Comparison of ENCODE assay signal across 8 cellular contexts in the genomic region with DNA sequence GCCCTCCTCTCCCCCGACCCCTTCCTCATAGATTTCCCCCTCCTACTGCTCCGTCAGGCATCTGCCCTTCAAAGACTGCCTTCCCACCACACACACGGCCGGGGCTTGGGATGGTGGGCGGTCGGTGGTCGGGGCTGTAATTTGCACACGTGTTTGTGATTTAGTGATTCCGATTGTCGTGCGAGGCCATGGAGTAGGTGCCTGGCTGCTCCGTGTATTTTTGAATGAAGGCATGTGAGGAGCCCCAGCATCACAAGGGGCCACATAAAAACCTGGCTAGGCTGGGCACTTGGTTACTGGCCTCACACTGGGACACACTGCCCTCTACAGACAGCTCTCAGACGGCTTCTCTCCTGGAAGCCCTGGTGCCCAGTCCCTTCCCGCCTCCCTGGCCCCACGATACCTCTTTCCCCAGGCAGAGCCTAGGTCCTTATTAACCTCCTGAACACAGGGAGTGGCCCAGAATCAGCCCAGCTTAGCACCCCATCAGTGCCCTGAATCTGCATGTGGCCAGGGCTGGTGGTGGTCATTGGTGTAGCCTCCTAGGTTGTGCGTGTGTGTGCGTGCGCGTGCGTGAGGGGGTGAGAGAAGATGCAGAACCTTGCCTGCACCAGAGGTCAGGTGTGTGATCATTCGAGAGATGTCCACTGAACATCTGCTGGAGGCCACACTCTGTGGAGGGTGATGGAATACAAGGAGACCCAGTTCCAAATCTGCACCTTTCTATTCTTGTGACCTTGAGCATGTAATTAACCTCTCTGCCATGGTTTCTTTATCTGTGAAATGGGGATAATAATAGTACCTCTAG. TPM values are rescaled to one million over a fixed set of nuclear protein-coding genes. Genes with fewer than 3 reads are reported as not detected.
A peak's percentile ranks its signal among the peaks of the same experiment; 100 is the strongest.
DNase-seq lines count a peak whose midpoint lies in the region; ATAC-seq and TF ChIP-seq lines count a peak whose summit lies in the region.

No MANE protein-coding gene starts in this region.

- DNase-seq in D341Med (ENCODE audit: low spot score) = peak; percentile 77
- DNase-seq in OCI-LY7 (ENCODE audit: low spot score) = peak; percentile 74
- DNase-seq in fibroblast of peridontal ligament (ENCODE audit: extremely low read depth) = peak; percentile 81
- peak; percentile 86 for DNase-seq in myocyte (ENCODE audit: low read depth)
- DNase-seq in superior temporal gyrus (ENCODE audit: extremely low spot score) = peak; percentile 83

- peak; percentile 27 for ATAC-seq in activated T-helper 17 cell treated with anti-CD3 and anti-CD28 coated beads, Interleukin-2, amount 50 U/mL, for 72 hours (replicated peaks)
- no peak for ATAC-seq in HG03039 (IDR thresholded peaks at IDR 0.05; ENCODE audit: unreplicated experiment)

- no peaks in the 10 kb centered on the region for H3K27me3 Mint-ChIP-seq in IgD-negative memory B cell
- H3K27me3 Mint-ChIP-seq in activated T-helper 17 cell treated with anti-CD3 and anti-CD28 coated beads, Interleukin-2, amount 50 U/mL, for 72 hours = peaks cover 3% of the 10 kb centered on the region

- POLR2A ChIA-PET in OCI-LY7 (lab: Charles Lee) = interaction anchor here (0.6 to 2.7 kb wide), 6 partner anchors 20 to 139 kb away, joined by 3 to 20 read pairs (median 6); no protein-coding TSS in a partner anchor

- H3K9me2 ChIP-seq in OCI-LY7 (ENCODE audit: insufficient read depth, low read length) = no peaks in the 10 kb centered on the region

- no TSS peak for BruUV-seq in OCI-LY7 (replicated peaks; lab: Mats Ljungman, UMichigan)

- intact Hi-C loops in OCI-LY7 (cut with micrococcal nuclease; ENCODE audit: unreplicated experiment) = loop anchor here (1.0 to 2.0 kb wide), 2 partner anchors 40 to 285 kb away; no protein-coding TSS in a partner anchor

- peaks cover 25% of the 10 kb centered on the region for H4K20me1 ChIP-seq in OCI-LY7 (ENCODE audit: insufficient read depth, low read length)

- H3K4me3 Mint-ChIP-seq in IgD-negative memory B cell = peak overlapping the region; percentile 97 to 100 (median 100)
- H3K4me3 Mint-ChIP-seq in activated T-helper 17 cell treated with anti-CD3 and anti-CD28 coated beads, Interleukin-2, amount 50 U/mL, for 72 hours = peak overlapping the region; percentile 98

- peaks cover 34% of the 10 kb centered on the region for H3K79me2 ChIP-seq in OCI-LY7 (ENCODE audit: insufficient read depth, low read depth, low read length)

- H3K9me3 ChIP-seq in OCI-LY7 (ENCODE audit: low read length) = no peaks in the 10 kb centered on the region

- peak overlapping the region; percentile 90 to 97 (median 96) for H3K27ac Mint-ChIP-seq in IgD-negative memory B cell
- peak overlapping the region; percentile 98 for H3K27ac Mint-ChIP-seq in activated T-helper 17 cell treated with anti-CD3 and anti-CD28 coated beads, Interleukin-2, amount 50 U/mL, for 72 hours

- peak overlapping the region; percentile 79 for H3K4me2 ChIP-seq in OCI-LY7 (ENCODE audit: low read length)

- H3K4me1 ChIP-seq in OCI-LY7 (ENCODE audit: insufficient read depth, low read length, poor library complexity, severe bottlenecking) = peaks cover 46% of the 10 kb centered on the region

- no peak overlapping the region for H2AFZ ChIP-seq in OCI-LY7 (ENCODE audit: low read length)

- H3K4me1 Mint-ChIP-seq in IgD-negative memory B cell = peaks cover 34 to 47% (median 38%) of the 10 kb centered on the region in 3 donors
- peaks cover 22% of the 10 kb centered on the region for H3K4me1 Mint-ChIP-seq in activated T-helper 17 cell treated with anti-CD3 and anti-CD28 coated beads, Interleukin-2, amount 50 U/mL, for 72 hours

- peak overlapping the region; percentile 56 for H3K27ac ChIP-seq in OCI-LY7 (ENCODE audit: low read depth, low read length, poor library complexity, severe bottlenecking)

- H3K36me3 ChIP-seq in OCI-LY7 (ENCODE audit: insufficient read depth, low read length) = peaks cover 34% of the 10 kb centered on the region

- H3K36me3 Mint-ChIP-seq in IgD-negative memory B cell = peaks cover 2% of the 10 kb centered on the region
- peaks cover 46% of the 10 kb centered on the region for H3K36me3 Mint-ChIP-seq in activated T-helper 17 cell treated with anti-CD3 and anti-CD28 coated beads, Interleukin-2, amount 50 U/mL, for 72 hours (ENCODE audit: low read depth)

- H3K4me3 ChIP-seq in OCI-LY7 (ENCODE audit: low read depth, low read length, poor library complexity, severe bottlenecking) = peak overlapping the region; percentile 95

- no peaks in the 10 kb centered on the region for H3K9me3 Mint-ChIP-seq in IgD-negative memory B cell
- H3K9me3 Mint-ChIP-seq in activated T-helper 17 cell treated with anti-CD3 and anti-CD28 coated beads, Interleukin-2, amount 50 U/mL, for 72 hours = no peaks in the 10 kb centered on the region

- TF ChIP-seq CTCF in OCI-LY7 (conservative IDR thresholded peaks at IDR 0.05; ENCODE audit: low read length) = peak; percentile 79

- CTCF ChIA-PET in OCI-LY7 (lab: Charles Lee; ENCODE audit: unreplicated experiment) = no interaction called here

RNA-seq across cellular contexts. Expression of gene SOCS1, which starts 1.3 kb away (rescaled TPM):
- polyA plus RNA-seq in IgD-negative memory B cell = 39.1 TPM
- 45.8 and 47.1 TPM in 2 replicates for total RNA-seq in OCI-LY7 (2014; rRNA removed; shearing (Covaris generic))
- total RNA-seq in OCI-LY7 (2022) (23.4 and 28.7 TPM in 2 replicates), myocyte (1.2 and 1.5 TPM in 2 replicates)
- total RNA-seq in activated T-helper 17 cell treated with anti-CD3 and anti-CD28 coated beads, Interleukin-2, amount 50 U/mL, for 72 hours = 100 to 1,000 TPM in 1 of 2 donors, 10 to 100 TPM in 1; 89.7 to 124 TPM
- polyA plus RNA-seq in myocyte (2012) = 1.0 TPM

RNA-seq across cellular contexts. Expression of gene TNP2, which starts 11.8 kb away (rescaled TPM):
- not detected for polyA plus RNA-seq in IgD-negative memory B cell
- not detected in 2 replicates for total RNA-seq in OCI-LY7 (2014; rRNA removed; shearing (Covaris generic))
- not detected in 2 replicates for total RNA-seq in OCI-LY7 (2022)
- total RNA-seq in activated T-helper 17 cell treated with anti-CD3 and anti-CD28 coated beads, Interleukin-2, amount 50 U/mL, for 72 hours = not detected
- not detected in 2 replicates for total RNA-seq in myocyte
- not detected for polyA plus RNA-seq in myocyte (2012)

RNA-seq across cellular contexts. Expression of gene PRM3, which starts 16.1 kb away (rescaled TPM):
- not detected for polyA plus RNA-seq in IgD-negative memory B cell
- total RNA-seq in OCI-LY7 (2014; rRNA removed; shearing (Covaris generic)) = not detected in 2 replicates
- total RNA-seq in OCI-LY7 (2022) = not detected in 2 replicates
- total RNA-seq in activated T-helper 17 cell treated with anti-CD3 and anti-CD28 coated beads, Interleukin-2, amount 50 U/mL, for 72 hours = not detected
- total RNA-seq in myocyte = not detected in 2 replicates
- not detected for polyA plus RNA-seq in myocyte (2012)

RNA-seq across cellular contexts. Expression of gene PRM2, which starts 18.9 kb away (rescaled TPM):
- polyA plus RNA-seq in IgD-negative memory B cell = not detected
- not detected in 2 replicates for total RNA-seq in OCI-LY7 (2014; rRNA removed; shearing (Covaris generic))
- not detected in 2 replicates for total RNA-seq in OCI-LY7 (2022)
- total RNA-seq in activated T-helper 17 cell treated with anti-CD3 and anti-CD28 coated beads, Interleukin-2, amount 50 U/mL, for 72 hours = not detected
- not detected in 2 replicates for total RNA-seq in myocyte
- polyA plus RNA-seq in myocyte (2012) = not detected

RNA-seq across cellular contexts. Expression of gene PRM1, which starts 23.8 kb away (rescaled TPM):
- not detected for polyA plus RNA-seq in IgD-negative memory B cell
- total RNA-seq in OCI-LY7 (2014; rRNA removed; shearing (Covaris generic)) = not detected in 2 replicates
- not detected in 2 replicates for total RNA-seq in OCI-LY7 (2022)
- not detected for total RNA-seq in activated T-helper 17 cell treated with anti-CD3 and anti-CD28 coated beads, Interleukin-2, amount 50 U/mL, for 72 hours
- total RNA-seq in myocyte = not detected in 2 replicates
- polyA plus RNA-seq in myocyte (2012) = not detected
